Comparison of ENCODE assay signal across 1 cellular context in genomic region chr1:206074839-206075238, GRCh38.
A peak's percentile ranks its signal among the peaks of the same experiment; 100 is the strongest.
TF ChIP-seq lines count a peak whose summit lies in the region.

No MANE protein-coding gene starts in this region.

TF ChIP-seq in K562, 482 proteins besides CTCF, POLR2A, EP300 and RAD21 (continued from another document and continues in another):
- TF ChIP-seq HMGXB4 (CRISPR knock-in tag; IDR thresholded peaks at IDR 0.05) (no peak), SAFB2 (IDR thresholded peaks at IDR 0.05; ENCODE audit: borderline replicate concordance, low read depth, low read length, severe bottlenecking) (no peak), BCOR (IDR thresholded peaks at IDR 0.05) (peak; percentile 67), YBX1 (IDR thresholded peaks at IDR 0.05) (no peak), PBX2 (CRISPR knock-in tag; IDR thresholded peaks at IDR 0.05; ENCODE audit: low read depth) (no peak), PBX2 (tag; conservative IDR thresholded peaks at IDR 0.05; ENCODE audit: low read depth) (peak; percentile 79), HNRNPL (IDR thresholded peaks at IDR 0.05; ENCODE audit: low read depth, low read length) (no peak), SRSF7 (optimal IDR thresholded peaks at IDR 0.05; ENCODE audit: low read depth, low read length) (no peak), SRSF1 (IDR thresholded peaks at IDR 0.05; ENCODE audit: low read depth, low read length) (no peak), ZNF696 (CRISPR knock-in tag; conservative IDR thresholded peaks at IDR 0.05) (no peak), NBN (IDR thresholded peaks at IDR 0.05; ENCODE audit: low read depth) (peak; percentile 63; the same call in 1 of the 2 replicates), FOXP1 (CRISPR knock-in tag; IDR thresholded peaks at IDR 0.05) (no peak), DIDO1 (tag; IDR thresholded peaks at IDR 0.05; ENCODE audit: low read depth) (no peak), ZNF740 (CRISPR knock-in tag; IDR thresholded peaks at IDR 0.05) (no peak), ZNF740 (tag; IDR thresholded peaks at IDR 0.05) (no peak), ZNF143 (CRISPR knock-in tag; IDR thresholded peaks at IDR 0.05) (no peak), HDAC2 (IDR thresholded peaks at IDR 0.05) (0 out of 2 replicates have a peak, but pooled peaks have one; percentile 34), ZBTB9 (CRISPR knock-in tag; IDR thresholded peaks at IDR 0.05) (no peak; the same call in 1 of the 2 replicates), SRSF9 (IDR thresholded peaks at IDR 0.05; ENCODE audit: borderline replicate concordance, low read depth, low read length) (no peak), USF2 (CRISPR knock-in tag; IDR thresholded peaks at IDR 0.05) (no peak), MNT (conservative IDR thresholded peaks at IDR 0.05) (peak in 1 of 2 experiments; percentile 37; a peak in 2 of 4 replicates), CBX2 (IDR thresholded peaks at IDR 0.05; ENCODE audit: insufficient read depth, low read length, poor library complexity, severe bottlenecking) (no peak), TCF15 (CRISPR knock-in tag; IDR thresholded peaks at IDR 0.05) (no peak), E4F1 (CRISPR knock-in tag; IDR thresholded peaks at IDR 0.05; ENCODE audit: borderline replicate concordance) (no peak), RBM39 (optimal IDR thresholded peaks at IDR 0.05; ENCODE audit: low read depth, low read length) (peak; percentile 32), HIVEP1 (CRISPR knock-in tag; IDR thresholded peaks at IDR 0.05) (no peak), ADNP (tag; IDR thresholded peaks at IDR 0.05) (no peak), TCF3 (CRISPR knock-in tag; IDR thresholded peaks at IDR 0.05) (peak; percentile 91), NCOA6 (IDR thresholded peaks at IDR 0.05) (no peak), ATF1 (CRISPR knock-in tag; IDR thresholded peaks at IDR 0.05) (no peak), ATF1 (tag; IDR thresholded peaks at IDR 0.05) (peak; percentile 49), ZNF76 (CRISPR knock-in tag; IDR thresholded peaks at IDR 0.05; ENCODE audit: borderline replicate concordance) (no peak), CREBBP (IDR thresholded peaks at IDR 0.05; ENCODE audit: low read depth, low read length) (no peak), VEZF1 (CRISPR knock-in tag; IDR thresholded peaks at IDR 0.05) (peak; percentile 74), POLR3G (IDR thresholded peaks at IDR 0.05; ENCODE audit: extremely low read depth, insufficient read length, insufficient replicate concordance) (no peak), MTA3 (IDR thresholded peaks at IDR 0.05; ENCODE audit: borderline replicate concordance) (no peak), C11orf30 (IDR thresholded peaks at IDR 0.05; ENCODE audit: low read depth) (no peak), ZNF124 (CRISPR knock-in tag; IDR thresholded peaks at IDR 0.05) (no peak), NUFIP1 (IDR thresholded peaks at IDR 0.05; ENCODE audit: partially characterized antibody) (no peak), HEY1 (CRISPR knock-in tag; IDR thresholded peaks at IDR 0.05; ENCODE audit: borderline replicate concordance) (no peak), ZNF449 (CRISPR knock-in tag; IDR thresholded peaks at IDR 0.05) (peak; percentile 83; the same call in 1 of the 2 replicates), NR4A1 (CRISPR knock-in tag; IDR thresholded peaks at IDR 0.05) (no peak), NR4A1 (tag; IDR thresholded peaks at IDR 0.05) (no peak), TEAD1 (CRISPR knock-in tag; IDR thresholded peaks at IDR 0.05) (peak; percentile 26 to 91; a peak in 2 of 4 replicates), ZBTB1 (CRISPR knock-in tag; IDR thresholded peaks at IDR 0.05; ENCODE audit: borderline replicate concordance, low read depth) (no peak), CBFA2T3 (IDR thresholded peaks at IDR 0.05) (peak; percentile 93), SRSF3 (IDR thresholded peaks at IDR 0.05; ENCODE audit: insufficient read depth, low read length) (no peak), HMGN3 (IDR thresholded peaks at IDR 0.05; ENCODE audit: borderline replicate concordance, extremely low read depth, insufficient read length, low read depth, low read length) (no peak), RBM34 (IDR thresholded peaks at IDR 0.05; ENCODE audit: borderline replicate concordance, insufficient read depth, low read length) (no peak)
